Comparison of ENCODE assay signal across 15 cellular contexts in genomic region chr7:157501576-157501975, GRCh38.
DNase-seq lines count a peak whose midpoint lies in the region; ATAC-seq and TF ChIP-seq lines count a peak whose summit lies in the region.
"Had no signal": no experiment of that assay in that cellular context is flagged by ENCODE, and none has a peak within 500 bp of the region (broad histone marks: within the 10 kb centered on the region; RNA-seq: fewer than 3 reads in every experiment).

No MANE protein-coding gene starts in this region.

- no peak overlapping the region for H3K27ac ChIP-seq in stomach
- H3K27ac ChIP-seq: ovary had no signal

- TF ChIP-seq CTCF in natural killer cell (IDR thresholded peaks at IDR 0.05), result no peak
- TF ChIP-seq CTCF in stomach (IDR thresholded peaks at IDR 0.05), result no peak

- no peaks in the 10 kb centered on the region for H3K36me3 Mint-ChIP-seq in natural killer cell
- H3K36me3 Mint-ChIP-seq in natural killer cell treated with Interleukin-12 subunit alpha and Interleukin-12 subunit beta and Interleukin-15 and Interleukin-18, amount 100 ng/mL, for 72 hours, result no peaks in the 10 kb centered on the region

- no peak for TF ChIP-seq POLR2A in stomach (IDR thresholded peaks at IDR 0.05)

- peak; percentile 10 for DNase-seq in natural killer cell
- no peak for DNase-seq in natural killer cell treated with Interleukin-12 subunit alpha and Interleukin-12 subunit beta and Interleukin-15 and Interleukin-18, amount 100 ng/mL, for 72 hours (ENCODE audit: low spot score)
- DNase-seq in T-helper 22 cell (ENCODE audit: low read depth), result peak; percentile 44
- DNase-seq in central memory CD4-positive, alpha-beta T cell, result peak; percentile 67
- DNase-seq in stomach, result peak; percentile 13
- DNase-seq: AML-193, glutamatergic neuron, NCI-H1092 treated with DMSO at 0.1 percent for 48 hours, NCI-H2107, NCI-H524 had no signal

- H3K36me3 ChIP-seq in stomach, result no peaks in the 10 kb centered on the region
- H3K36me3 ChIP-seq: ovary had no signal

- H3K9me3 Mint-ChIP-seq in natural killer cell, result no peaks in the 10 kb centered on the region
- H3K9me3 Mint-ChIP-seq in natural killer cell treated with Interleukin-12 subunit alpha and Interleukin-12 subunit beta and Interleukin-15 and Interleukin-18, amount 100 ng/mL, for 72 hours, result no peaks in the 10 kb centered on the region
- H3K9me3 Mint-ChIP-seq: central memory CD8-positive, alpha-beta T cell had no signal

- H3K4me1 Mint-ChIP-seq in natural killer cell, result peaks cover 18% of the 10 kb centered on the region in 2 donors
- peaks cover 12 to 14% of the 10 kb centered on the region in 2 donors for H3K4me1 Mint-ChIP-seq in natural killer cell treated with Interleukin-12 subunit alpha and Interleukin-12 subunit beta and Interleukin-15 and Interleukin-18, amount 100 ng/mL, for 72 hours (ENCODE audit: low read depth in 2 of 2)

- intact Hi-C loops in natural killer cell (cut with micrococcal nuclease) (no loop called here), stomach (cut with DNase I; ENCODE audit: low total_unique reads) (no loop called here)

- ATAC-seq in natural killer cell (no peak), GM19023 (IDR thresholded peaks at IDR 0.05; ENCODE audit: unreplicated experiment) (no peak), GM21423 (IDR thresholded peaks at IDR 0.05; ENCODE audit: unreplicated experiment) (no peak), GM18511 (IDR thresholded peaks at IDR 0.05; ENCODE audit: unreplicated experiment) (no peak)
- no peak for ATAC-seq in natural killer cell treated with Interleukin-12 subunit alpha and Interleukin-12 subunit beta and Interleukin-15 and Interleukin-18, amount 100 ng/mL, for 72 hours

- TF ChIP-seq EP300 in stomach (IDR thresholded peaks at IDR 0.05), result no peak

- peaks cover 0 to 23% (median 0%) of the 10 kb centered on the region in 3 donors for H3K27me3 ChIP-seq in stomach
- H3K27me3 ChIP-seq: ovary had no signal

- H3K9me3 ChIP-seq in stomach, result peaks cover 0 to 14% (median 8%) of the 10 kb centered on the region in 4 donors
- H3K9me3 ChIP-seq: ovary had no signal

- H3K4me3 Mint-ChIP-seq in natural killer cell, result no peak overlapping the region
- no peak overlapping the region for H3K4me3 Mint-ChIP-seq in natural killer cell treated with Interleukin-12 subunit alpha and Interleukin-12 subunit beta and Interleukin-15 and Interleukin-18, amount 100 ng/mL, for 72 hours

- WGBS in stomach, 5 donors, result 80 to 88% (median 84%) methylated on average over 22 of the region's 22 CpGs

- peaks cover 23 to 33% of the 10 kb centered on the region in 2 donors for H3K27me3 Mint-ChIP-seq in natural killer cell (ENCODE audit: low read depth in 2 of 2)
- H3K27me3 Mint-ChIP-seq in natural killer cell treated with Interleukin-12 subunit alpha and Interleukin-12 subunit beta and Interleukin-15 and Interleukin-18, amount 100 ng/mL, for 72 hours, result peaks cover 15 to 25% of the 10 kb centered on the region in 2 donors

- H3K27ac Mint-ChIP-seq in natural killer cell, result no peak overlapping the region
- H3K27ac Mint-ChIP-seq in natural killer cell treated with Interleukin-12 subunit alpha and Interleukin-12 subunit beta and Interleukin-15 and Interleukin-18, amount 100 ng/mL, for 72 hours, result no peak overlapping the region

- no peak overlapping the region for H3K4me3 ChIP-seq in stomach
- H3K4me3 ChIP-seq: ovary had no signal

- H3K4me1 ChIP-seq in stomach, result no peaks in the 10 kb centered on the region
